Comparison of ENCODE assay signal across 18 cellular contexts in the genomic region with DNA sequence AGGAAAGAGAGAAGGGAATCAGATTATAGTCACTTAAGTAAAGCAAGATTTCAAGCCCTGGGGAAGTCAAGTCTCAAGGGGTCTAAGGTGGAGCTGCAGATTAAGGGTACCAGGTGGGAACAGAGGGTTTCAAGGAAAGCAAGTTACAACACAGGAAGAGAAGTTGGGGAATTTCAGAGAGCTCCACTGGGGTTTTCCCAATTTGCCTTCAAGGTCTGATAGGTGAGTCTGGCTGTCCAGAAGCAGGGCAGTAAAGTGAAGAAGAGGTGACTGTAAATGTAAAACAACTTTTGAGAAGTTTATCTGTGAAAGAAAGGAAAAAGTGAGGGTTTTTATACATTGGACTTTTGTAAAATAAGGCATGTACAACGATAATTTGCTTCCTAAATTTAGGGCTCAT. TPM values are rescaled to one million over a fixed set of nuclear protein-coding genes. Genes with fewer than 3 reads are reported as not detected.
DNase-seq lines count a peak whose midpoint lies in the region; ATAC-seq, FAIRE-seq and TF ChIP-seq lines count a peak whose summit lies in the region.
"Had no signal": no experiment of that assay in that cellular context is flagged by ENCODE, and none has a peak within 500 bp of the region (broad histone marks: within the 10 kb centered on the region; RNA-seq: fewer than 3 reads in every experiment).

No MANE protein-coding gene starts in this region.

- no peaks in the 10 kb centered on the region for H3K36me3 Mint-ChIP-seq in activated T-cell treated with anti-CD3 and anti-CD28 coated beads, Interleukin-2, amount 50 U/mL, for 24 hours (ENCODE audit: low read depth)
- H3K36me3 Mint-ChIP-seq: CD4-positive, CD25-positive, alpha-beta regulatory T cell; CD8-positive, alpha-beta T cell had no signal

- H3K4me3 Mint-ChIP-seq in activated T-cell treated with anti-CD3 and anti-CD28 coated beads, Interleukin-2, amount 50 U/mL, for 24 hours = no peak overlapping the region
- H3K4me3 Mint-ChIP-seq: B cell; CD4-positive, CD25-positive, alpha-beta regulatory T cell; CD8-positive, alpha-beta T cell had no signal

- no peaks in the 10 kb centered on the region for H3K36me3 ChIP-seq in bronchial epithelial cell (ENCODE audit: control insufficient read depth, insufficient read depth, low read length)
- H3K36me3 ChIP-seq: BLaER1 had no signal

- H3K27me3 Mint-ChIP-seq in activated T-cell treated with anti-CD3 and anti-CD28 coated beads, Interleukin-2, amount 50 U/mL, for 24 hours = peaks cover 18% of the 10 kb centered on the region

- H3K27me3 ChIP-seq in bronchial epithelial cell (ENCODE audit: control insufficient read depth, insufficient read depth, low read length) = no peaks in the 10 kb centered on the region
- H3K27me3 ChIP-seq: BLaER1 had no signal

- TF ChIP-seq POLR2A in erythroblast (IDR thresholded peaks at IDR 0.05; ENCODE audit: low read length) = no peak

- H3K9me3 Mint-ChIP-seq in activated T-cell treated with anti-CD3 and anti-CD28 coated beads, Interleukin-2, amount 50 U/mL, for 24 hours = no peaks in the 10 kb centered on the region
- H3K9me3 Mint-ChIP-seq: CD8-positive, alpha-beta T cell had no signal

- H3K4me1 Mint-ChIP-seq in activated T-cell treated with anti-CD3 and anti-CD28 coated beads, Interleukin-2, amount 50 U/mL, for 24 hours (ENCODE audit: low read depth) = no peaks in the 10 kb centered on the region
- H3K4me1 Mint-ChIP-seq: B cell; CD4-positive, CD25-positive, alpha-beta regulatory T cell had no signal

- TF ChIP-seq CTCF in bronchial epithelial cell (IDR thresholded peaks at IDR 0.05; ENCODE audit: insufficient read depth, low read length, severe bottlenecking) = no peak

- ATAC-seq in GM18868 (IDR thresholded peaks at IDR 0.05; ENCODE audit: unreplicated experiment) = peak; percentile 52
- peak; percentile 51 for ATAC-seq in HG02852 (IDR thresholded peaks at IDR 0.05; ENCODE audit: unreplicated experiment)
- ATAC-seq in HG03135 (IDR thresholded peaks at IDR 0.05; ENCODE audit: unreplicated experiment) = no peak
- ATAC-seq: CD8-positive, alpha-beta T cell had no signal

- no peak overlapping the region for H3K27ac Mint-ChIP-seq in activated T-cell treated with anti-CD3 and anti-CD28 coated beads, Interleukin-2, amount 50 U/mL, for 24 hours
- H3K27ac Mint-ChIP-seq: B cell; CD4-positive, CD25-positive, alpha-beta regulatory T cell; CD8-positive, alpha-beta T cell had no signal

- FAIRE-seq in bronchial epithelial cell (lab: Jason Lieb, UNC) = no peak
- FAIRE-seq: A204.1, G401.6 had no signal

- DNase-seq in bronchial epithelial cell (ENCODE audit: low read depth) (peak; percentile 8), kidney tubule cell (ENCODE audit: low spot score) (peak; percentile 12), erythroblast (lab: John Stamatoyannopoulos, UW) (no peak)
- no peak for DNase-seq in activated T-cell treated with anti-CD3 and anti-CD28 coated beads, Interleukin-2, amount 50 U/mL, for 24 hours
- DNase-seq: Caco-2; CD4-positive, CD25-positive, alpha-beta regulatory T cell; CD8-positive, alpha-beta T cell; DMS153; DND-41; GOT3; HCEC 1CT had no signal

- H3K4me3 ChIP-seq in bronchial epithelial cell (ENCODE audit: low read depth, low read length) = no peak overlapping the region
- H3K4me3 ChIP-seq: BLaER1 had no signal

RNA-seq across cellular contexts. Expression of a gene that starts 37.1 kb away (rescaled TPM):
- 0.26 TPM in 1 of 2 replicates, not detected in the other for total RNA-seq in bronchial epithelial cell
- total RNA-seq: B cell; CD8-positive, alpha-beta T cell had no signal

Comparison
In these comparisons a context has a peak if more than half of its experiments do, and no peak if none do; other contexts are left out.
1. DNase-seq: peak in bronchial epithelial cell (single experiment) and kidney tubule cell (single experiment); none in activated T-cell treated with anti-CD3 and anti-CD28 coated beads, Interleukin-2, amount 50 U/mL, for 24 hours (single experiment) and erythroblast (0 of 2).